Comparison of ENCODE assay signal across 13 cellular contexts in the genomic region with DNA sequence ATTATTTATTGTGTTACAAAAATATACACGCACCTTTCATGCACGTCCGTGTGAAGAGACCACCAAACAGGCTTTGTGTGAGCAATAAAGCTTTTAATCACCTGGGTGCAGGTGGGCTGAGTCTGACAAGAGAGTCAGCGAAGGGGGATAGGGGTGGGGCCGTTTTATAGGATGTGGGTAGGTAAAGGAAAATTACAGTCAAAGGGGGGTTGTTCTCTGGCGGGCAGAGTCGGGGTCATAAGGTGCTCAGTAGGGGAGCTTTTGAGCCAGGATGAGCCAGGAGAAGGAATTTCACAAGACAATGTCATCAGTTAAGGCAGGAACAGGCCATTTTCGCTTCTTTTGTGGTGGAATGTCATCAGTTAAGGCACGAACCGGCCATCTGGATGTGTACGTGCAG. TPM values are rescaled to one million over a fixed set of nuclear protein-coding genes. Genes with fewer than 3 reads are reported as not detected.
DNase-seq lines count a peak whose midpoint lies in the region; ATAC-seq and TF ChIP-seq lines count a peak whose summit lies in the region.
"Not testable (repeated sequence)": the region's sequence is repeated elsewhere in the genome, so short reads cannot be mapped to it uniquely, and the experiment has no call there.
"Had no signal": no experiment of that assay in that cellular context is flagged by ENCODE, and none has a peak within 500 bp of the region (broad histone marks: within the 10 kb centered on the region; RNA-seq: fewer than 3 reads in every experiment).

No MANE protein-coding gene starts in this region.

- H3K9me3 ChIP-seq in BLaER1 treated with 17β-estradiol and CSF1 and Interleukin-3, amounts not matched to agents 10 nM and 100 nM (replicated peaks in 1 of 11): peaks cover 22 to 31% (median 26%) of the 10 kb centered on the region in 11 experiments
- H3K9me3 ChIP-seq in HCT116 (ENCODE audit: control insufficient read depth in 1 of 2, insufficient read depth in 1 of 2, low read depth in 1 of 2, low read length in 2 of 2); SK-N-MC (ENCODE audit: low read depth, low read length); gastroesophageal sphincter; smooth muscle cell (replicated peaks; ENCODE audit: low read depth): not testable (repeated sequence)
- H3K9me3 ChIP-seq in mesodermal cell (ENCODE audit: control insufficient read depth, low read length): peaks cover 12% of the 10 kb centered on the region

- WGBS in gastroesophageal sphincter (ENCODE audit: low coverage in 1 of 2), 2 donors: 58 to 73% methylated on average over 4 to 11 of the region's 11 CpGs
- 3% methylated on average over 5 to 8 of the region's 11 CpGs for WGBS in mesodermal cell (ENCODE audit: insufficient coverage in 2 of 2), 2 experiments
- WGBS in smooth muscle cell (ENCODE audit: low lambda C conversion rate): 34% methylated on average over 11 of the region's 11 CpGs

- peaks cover 25% of the 10 kb centered on the region for H3K79me2 ChIP-seq in HCT116 (ENCODE audit: insufficient read depth, low read length)
- not testable (repeated sequence) for H3K79me2 ChIP-seq in smooth muscle cell (ENCODE audit: low read depth)

- H3K36me3 ChIP-seq in BLaER1 treated with 17β-estradiol and CSF1 and Interleukin-3, amounts not matched to agents 10 nM and 100 nM; HCT116 (ENCODE audit: control insufficient read depth in 1 of 2, insufficient read depth in 2 of 2, low read length in 2 of 2); SK-N-MC (ENCODE audit: insufficient read depth, low read length); gastroesophageal sphincter; smooth muscle cell (ENCODE audit: low read depth): not testable (repeated sequence)
- peaks cover 18% of the 10 kb centered on the region for H3K36me3 ChIP-seq in mesodermal cell (ENCODE audit: control insufficient read depth, insufficient read depth, low read length)

- POLR2A ChIA-PET in HCT116 (lab: Charles Lee); MCF 10A (lab: Yijun Ruan, JAX): not testable (repeated sequence)

- not testable (repeated sequence) for TF ChIP-seq CTCF in HCT116 (IDR thresholded peaks at IDR 0.05 in 2 of 3, conservative IDR thresholded peaks at IDR 0.05 in 1 of 3; ENCODE audit: borderline replicate concordance in 1 of 3, insufficient read depth in 1 of 3, low read depth in 2 of 3, low read length in 2 of 3); MCF 10A (IDR thresholded peaks at IDR 0.05; ENCODE audit: unreplicated experiment); gastroesophageal sphincter (IDR thresholded peaks at IDR 0.05); smooth muscle cell (IDR thresholded peaks at IDR 0.05; ENCODE audit: borderline replicate concordance, insufficient read depth, poor library complexity, severe bottlenecking)

- not testable (repeated sequence) for H3K9me2 ChIP-seq in HCT116 (ENCODE audit: insufficient read depth)

- H3K4me3 ChIP-seq in BLaER1 treated with 17β-estradiol and CSF1 and Interleukin-3, amounts not matched to agents 10 nM and 100 nM: peak overlapping the region; percentile 57 to 78 (median 68)
- H3K4me3 ChIP-seq in HCT116 (replicated peaks in 1 of 2; ENCODE audit: low read depth in 1 of 2, low read length in 2 of 2) (peak overlapping the region; percentile 66 to 79), SK-N-MC (peak overlapping the region; percentile 85), gastroesophageal sphincter (peak overlapping the region; percentile 42 to 51), mesodermal cell (ENCODE audit: extremely low read depth, insufficient read depth, low read length, poor library complexity, severe bottlenecking) (peak overlapping the region; percentile 64), smooth muscle cell (peak overlapping the region; percentile 84)

- not testable (repeated sequence) for H2AFZ ChIP-seq in HCT116 (ENCODE audit: low read depth, low read length, poor library complexity, severe bottlenecking); smooth muscle cell (ENCODE audit: low read depth)

- peak overlapping the region; percentile 38 for H3K4me3 Mint-ChIP-seq in activated T-cell treated with anti-CD3 and anti-CD28 coated beads, Interleukin-2, amount 50 U/mL, for 4 hours
- H3K4me3 Mint-ChIP-seq in MCF 10A (ENCODE audit: unreplicated experiment): peak overlapping the region; percentile 78

- not testable (repeated sequence) for TF ChIP-seq EP300 in gastroesophageal sphincter (IDR thresholded peaks at IDR 0.05)

- H3K4me2 ChIP-seq in BLaER1 treated with 17β-estradiol and CSF1 and Interleukin-3, amounts not matched to agents 10 nM and 100 nM: peak overlapping the region; percentile 64 to 83 (median 78)
- H3K4me2 ChIP-seq in HCT116 (ENCODE audit: low read length) (peak overlapping the region; percentile 84), smooth muscle cell (peak overlapping the region; percentile 84)

- TF ChIP-seq POLR2A in HCT116 (IDR thresholded peaks at IDR 0.05; ENCODE audit: borderline replicate concordance, extremely low read depth, insufficient read depth, insufficient read length); gastroesophageal sphincter (IDR thresholded peaks at IDR 0.05): not testable (repeated sequence)

- not testable (repeated sequence) for H4K20me1 ChIP-seq in BLaER1 treated with 17β-estradiol and CSF1 and Interleukin-3, amounts not matched to agents 10 nM and 100 nM; HCT116 (ENCODE audit: insufficient read depth); smooth muscle cell (ENCODE audit: low read depth)

- BruUV-seq in HCT116 (replicated peaks; lab: Mats Ljungman, UMichigan); MCF 10A (replicated peaks; lab: Mats Ljungman, UMichigan): not testable (repeated sequence)

- peaks cover 40% of the 10 kb centered on the region for H3K27me3 Mint-ChIP-seq in activated T-cell treated with anti-CD3 and anti-CD28 coated beads, Interleukin-2, amount 50 U/mL, for 4 hours (ENCODE audit: low read depth)
- H3K27me3 Mint-ChIP-seq in MCF 10A (ENCODE audit: insufficient read depth, unreplicated experiment): peaks cover 28% of the 10 kb centered on the region

- peaks cover 8 to 30% (median 24%) of the 10 kb centered on the region in 10 experiments; a peak in 19 of 20 replicates for H3K4me1 ChIP-seq in BLaER1 treated with 17β-estradiol and CSF1 and Interleukin-3, amounts not matched to agents 10 nM and 100 nM
- H3K4me1 ChIP-seq in HCT116 (ENCODE audit: control insufficient read depth in 1 of 2, insufficient read depth in 2 of 2, low read length in 2 of 2); gastroesophageal sphincter; mesodermal cell (ENCODE audit: control insufficient read depth, insufficient read depth, low read length, poor library complexity, severe bottlenecking): not testable (repeated sequence)
- peaks cover 10% of the 10 kb centered on the region for H3K4me1 ChIP-seq in smooth muscle cell (ENCODE audit: low read depth)

- RAD21 ChIA-PET in HCT116 (lab: Charles Lee; ENCODE audit: low non-redundant PET in 1 of 2, low total read pairs in 2 of 2, uncharacterized antibody in 2 of 2, unreplicated experiment in 2 of 2): not testable (repeated sequence)

- CTCF ChIA-PET in HCT116 (lab: Charles Lee): not testable (repeated sequence)
- CTCF ChIA-PET in MCF 10A (lab: Yijun Ruan, JAX): interaction anchor here (0.6 kb wide), 1 partner anchor 352 kb away, joined by 4 read pairs; no protein-coding TSS in a partner anchor

- not testable (repeated sequence) for H3F3A ChIP-seq in smooth muscle cell (ENCODE audit: low read depth)

- H3K36me3 Mint-ChIP-seq in activated T-cell treated with anti-CD3 and anti-CD28 coated beads, Interleukin-2, amount 50 U/mL, for 4 hours (ENCODE audit: insufficient read depth): peaks cover 39% of the 10 kb centered on the region
- H3K36me3 Mint-ChIP-seq in MCF 10A (ENCODE audit: insufficient read depth, unreplicated experiment): peaks cover 11% of the 10 kb centered on the region

- intact Hi-C loops in HCT116 (cut with micrococcal nuclease); MCF 10A (cut with micrococcal nuclease): not testable (repeated sequence)

- peaks cover 59% of the 10 kb centered on the region for H3K9me3 Mint-ChIP-seq in activated T-cell treated with anti-CD3 and anti-CD28 coated beads, Interleukin-2, amount 50 U/mL, for 4 hours
- H3K9me3 Mint-ChIP-seq in MCF 10A (ENCODE audit: unreplicated experiment): peaks cover 30% of the 10 kb centered on the region

- H3K9ac ChIP-seq in BLaER1 treated with 17β-estradiol and CSF1 and Interleukin-3, amounts not matched to agents 10 nM and 100 nM: peak overlapping the region in 10 of 11 experiments; percentile 64 to 80 (median 74); a peak in 15 of 22 replicates
- peak overlapping the region; percentile 79 for H3K9ac ChIP-seq in HCT116 (ENCODE audit: low read length)
- not testable (repeated sequence) for H3K9ac ChIP-seq in SK-N-MC (ENCODE audit: insufficient read length)
- H3K9ac ChIP-seq in smooth muscle cell (ENCODE audit: low read depth): peak overlapping the region; percentile 91

- H3K4me1 Mint-ChIP-seq in activated T-cell treated with anti-CD3 and anti-CD28 coated beads, Interleukin-2, amount 50 U/mL, for 4 hours (ENCODE audit: low read depth): peaks cover 27% of the 10 kb centered on the region
- H3K4me1 Mint-ChIP-seq in MCF 10A (ENCODE audit: insufficient read depth, unreplicated experiment): peaks cover 23% of the 10 kb centered on the region

- peak overlapping the region in 9 of 11 experiments; percentile 77 to 85 (median 83); a peak in 17 of 22 replicates for H3K27ac ChIP-seq in BLaER1 treated with 17β-estradiol and CSF1 and Interleukin-3, amounts not matched to agents 10 nM and 100 nM
- peak overlapping the region; percentile 81; the same call in 1 of the 2 replicates for H3K27ac ChIP-seq in HCT116 (ENCODE audit: low read depth, low read length)
- H3K27ac ChIP-seq in SK-N-MC; gastroesophageal sphincter; mesodermal cell (ENCODE audit: low read depth, low read length, severe bottlenecking): not testable (repeated sequence)
- H3K27ac ChIP-seq in smooth muscle cell (ENCODE audit: low read depth): peak overlapping the region; percentile 74

- not testable (repeated sequence) for H3K27me3 ChIP-seq in BLaER1 treated with 17β-estradiol and CSF1 and Interleukin-3, amounts not matched to agents 10 nM and 100 nM; HCT116 (ENCODE audit: insufficient read depth, low read length); smooth muscle cell (ENCODE audit: low read depth)
- H3K27me3 ChIP-seq in gastroesophageal sphincter: peaks cover 32% of the 10 kb centered on the region

- not testable (repeated sequence) for TF ChIP-seq RAD21 in HCT116 (IDR thresholded peaks at IDR 0.05; ENCODE audit: low read depth)

- H3K27ac Mint-ChIP-seq in MCF 10A (ENCODE audit: low read depth, unreplicated experiment): not testable (repeated sequence)

- not testable (repeated sequence) for DNase-seq in HCT116 (ENCODE audit: low read depth, low spot score); SK-N-MC (ENCODE audit: low read depth, low spot score); activated T-cell treated with anti-CD3 and anti-CD28 coated beads, Interleukin-2, amount 50 U/mL, for 4 hours; MCF 10A (ENCODE audit: unreplicated experiment); smooth muscle cell (lab: John Stamatoyannopoulos, UW; ENCODE audit: unreplicated experiment)

- ATAC-seq in HCT116; activated T-cell treated with anti-CD3 and anti-CD28 coated beads, Interleukin-2, amount 50 U/mL, for 4 hours; gastroesophageal sphincter: not testable (repeated sequence)

RNA-seq across cellular contexts. Expression of gene GP6, which starts 31.3 kb away (rescaled TPM):
- total RNA-seq in HCT116 (2021; ENCODE audit: unreplicated experiment): not detected
- polyA plus RNA-seq in HCT116 (2012): 0.42 and 0.46 TPM in 2 replicates
- total RNA-seq in activated T-cell treated with anti-CD3 and anti-CD28 coated beads, Interleukin-2, amount 50 U/mL, for 4 hours: under 1 TPM in 2 of 3 donors, not detected in 1; 0.26 to 0.53 TPM
- total RNA-seq in MCF 10A (2022): 0.27 TPM in 1 of 2 replicates, not detected in the other
- total RNA-seq in gastroesophageal sphincter: not detected
- polyA plus RNA-seq in mesodermal cell (2013, experiment 1 of 2): 0.22 TPM
- polyA plus RNA-seq in mesodermal cell (2013, experiment 2 of 2): 0.15 TPM
- 0.09 TPM in 1 of 2 replicates, not detected in the other for total RNA-seq in smooth muscle cell
- 1.8 TPM in 1 of 2 replicates, not detected in the other for polyA plus RNA-seq in smooth muscle cell

RNA-seq across cellular contexts. Expression of gene NLRP2, which starts 40.6 kb away (rescaled TPM):
- 56.6 TPM for total RNA-seq in HCT116 (2021; ENCODE audit: unreplicated experiment)
- polyA plus RNA-seq in HCT116 (2012): 24.4 and 25.8 TPM in 2 replicates
- 1 to 10 TPM; 1.7 to 7.1 (median 3.5) TPM for total RNA-seq in activated T-cell treated with anti-CD3 and anti-CD28 coated beads, Interleukin-2, amount 50 U/mL, for 4 hours
- total RNA-seq in MCF 10A (2022): not detected in 2 replicates
- 1 to 10 TPM in 1 of 4 donors, under 1 TPM in 1, not detected in 2; 0.15 to 1.1 TPM for total RNA-seq in gastroesophageal sphincter
- polyA plus RNA-seq in mesodermal cell (2013, experiment 1 of 2): 21.7 TPM
- 23.9 TPM for polyA plus RNA-seq in mesodermal cell (2013, experiment 2 of 2)
- 37.9 and 52.2 TPM in 2 replicates for total RNA-seq in smooth muscle cell
- polyA plus RNA-seq in smooth muscle cell: 13.7 and 42.5 TPM in 2 replicates

RNA-seq across cellular contexts. Expression of gene RDH13, which starts 56.2 kb away (rescaled TPM):
- total RNA-seq in HCT116 (2021; ENCODE audit: unreplicated experiment): 31.1 TPM
- polyA plus RNA-seq in HCT116 (2012): 22.7 and 23.1 TPM in 2 replicates
- 10 to 100 TPM; 19.2 to 40.7 (median 19.5) TPM for total RNA-seq in activated T-cell treated with anti-CD3 and anti-CD28 coated beads, Interleukin-2, amount 50 U/mL, for 4 hours
- total RNA-seq in MCF 10A (2022): 20.2 and 25.8 TPM in 2 replicates
- 10 to 100 TPM in 3 of 4 donors, 1 to 10 TPM in 1; 10.0 to 15.6 (median 13.9) TPM for total RNA-seq in gastroesophageal sphincter
- 7.3 TPM for polyA plus RNA-seq in mesodermal cell (2013, experiment 1 of 2)
- 6.1 TPM for polyA plus RNA-seq in mesodermal cell (2013, experiment 2 of 2)
- 7.8 and 13.5 TPM in 2 replicates for total RNA-seq in smooth muscle cell
- polyA plus RNA-seq in smooth muscle cell: 9.1 and 21.4 TPM in 2 replicates

RNA-seq across cellular contexts. Expression of gene NLRP7, which starts 59.5 kb away (rescaled TPM):
- total RNA-seq in HCT116 (2021; ENCODE audit: unreplicated experiment) (not detected), MCF 10A (2022) (not detected in 2 replicates), gastroesophageal sphincter (not detected), smooth muscle cell (0.18 and 1.3 TPM in 2 replicates)
- polyA plus RNA-seq in HCT116 (2012): 0.02 and 0.12 TPM in 2 replicates
- total RNA-seq in activated T-cell treated with anti-CD3 and anti-CD28 coated beads, Interleukin-2, amount 50 U/mL, for 4 hours: not detected
- not detected for polyA plus RNA-seq in mesodermal cell (2013, experiment 1 of 2)
- polyA plus RNA-seq in mesodermal cell (2013, experiment 2 of 2): not detected
- 0.29 and 1.7 TPM in 2 replicates for polyA plus RNA-seq in smooth muscle cell
- total RNA-seq: foreskin keratinocyte; lower leg skin; renal cortical epithelial cell; Right ventricle myocardium superior; T-helper 2 cell treated with Interferon-gamma antibody and Interleukin-4, amounts not matched to agents 100 ng/mL and 5 ng/mL, for 36 hours had no signal
- polyA plus RNA-seq: foreskin keratinocyte had no signal
